34 cellular contexts compared by ENCODE assay signal in the genomic region with DNA sequence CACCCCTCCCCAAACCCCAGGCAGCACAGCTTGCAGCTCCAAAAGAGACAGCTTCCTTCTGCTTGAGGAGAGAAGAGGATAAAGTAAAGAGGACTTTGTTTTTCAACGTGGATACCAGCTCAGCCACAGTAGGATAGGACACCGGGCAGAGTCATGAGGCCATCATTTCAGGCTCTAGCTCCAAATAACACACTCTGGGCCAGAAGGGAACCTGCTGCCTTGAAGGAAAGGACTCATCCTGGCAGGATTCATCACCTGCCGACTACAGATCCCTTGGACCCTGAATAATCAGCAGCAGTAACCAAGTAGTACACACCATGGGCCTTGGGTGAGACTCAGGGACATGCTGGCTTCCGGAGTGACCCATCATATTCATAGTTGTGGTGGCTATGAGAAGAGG.
"Had no signal": no experiment of that assay in that cellular context is flagged by ENCODE, and none has a peak within 500 bp of the region (broad histone marks: within the 10 kb centered on the region; RNA-seq: fewer than 3 reads in every experiment).

No MANE protein-coding gene starts in this region.

- H3K4me1 ChIP-seq: adrenal gland, body of pancreas, breast epithelium had no signal

- H3K4me1 Mint-ChIP-seq: activated CD4-positive, alpha-beta T cell treated with anti-CD3 and anti-CD28 coated beads, Interleukin-2, amount 10 ng/mL, durations not matched to agents 24 days and 14 days; activated naive CD8-positive, alpha-beta T cell treated with anti-CD3 and anti-CD28 coated beads for 36 hours; activated T-helper 17 cell treated with anti-CD3 and anti-CD28 coated beads, Interleukin-2, amount 50 U/mL, for 72 hours had no signal

- H3K36me3 Mint-ChIP-seq: activated CD4-positive, alpha-beta memory T cell treated with anti-CD3 and anti-CD28 coated beads for 36 hours; activated naive CD4-positive, alpha-beta T cell treated with anti-CD3 and anti-CD28 coated beads, Interleukin-2, amount 50 U/mL, for 72 hours; activated naive CD8-positive, alpha-beta T cell treated with anti-CD3 and anti-CD28 coated beads for 36 hours had no signal

- H3K27me3 Mint-ChIP-seq: activated B cell treated with CpG ODN at 0.5 μM for 24 hours; activated CD4-positive, alpha-beta memory T cell treated with anti-CD3 and anti-CD28 coated beads for 36 hours; activated CD8-positive, alpha-beta T cell treated with anti-CD3 and anti-CD28 coated beads for 36 hours; activated naive CD8-positive, alpha-beta T cell treated with anti-CD3 and anti-CD28 coated beads for 36 hours; activated T-helper 17 cell treated with anti-CD3 and anti-CD28 coated beads, Interleukin-2, amount 50 U/mL, for 72 hours had no signal

- H3K9me3 ChIP-seq: adrenal gland, body of pancreas, breast epithelium had no signal

- H3K27ac ChIP-seq: adrenal gland, body of pancreas, brain microvascular endothelial cell, breast epithelium, VCaP had no signal

- H3K27ac Mint-ChIP-seq: activated B cell treated with CpG ODN at 0.5 μM for 24 hours; activated CD4-positive, alpha-beta memory T cell treated with anti-CD3 and anti-CD28 coated beads for 36 hours; activated CD4-positive, alpha-beta T cell treated with anti-CD3 and anti-CD28 coated beads, Interleukin-2, amount 10 ng/mL, durations not matched to agents 24 days and 14 days; activated CD8-positive, alpha-beta T cell treated with anti-CD3 and anti-CD28 coated beads for 36 hours; activated naive CD4-positive, alpha-beta T cell treated with anti-CD3 and anti-CD28 coated beads for 36 hours; activated naive CD4-positive, alpha-beta T cell treated with anti-CD3 and anti-CD28 coated beads, Interleukin-2, amount 50 U/mL, for 72 hours; activated naive CD8-positive, alpha-beta T cell treated with anti-CD3 and anti-CD28 coated beads for 36 hours; activated T-cell treated with anti-CD3 and anti-CD28 coated beads, Interleukin-2, amount 50 U/mL, for 72 hours; activated T-helper 1 cell treated with anti-CD3 and anti-CD28 coated beads, Interleukin-12 subunit alpha, Interleukin-12 subunit beta, Interleukin-2, Interleukin-4 antibody, amounts not matched to agents 30 ng/mL and 10 ng/mL and 1 ng/mL, durations not matched to agents 14 hours and 24 hours and 36 hours; activated T-helper 17 cell treated with anti-CD3 and anti-CD28 coated beads, Interleukin-2, amount 50 U/mL, for 72 hours; T-helper 1 cell treated with Interleukin-12 subunit alpha and Interleukin-12 subunit beta and Interleukin-4 antibody, amounts not matched to agents 30 μg/mL and 1 μg/mL, for 36 hours; T-helper 2 cell treated with Interferon-gamma antibody and Interleukin-4, amounts not matched to agents 5 μg/mL and 100 μg/mL, for 36 hours had no signal

- DNase-seq: activated B cell treated with CpG ODN at 0.5 μM for 24 hours; activated CD4-positive, alpha-beta memory T cell treated with anti-CD3 and anti-CD28 coated beads for 36 hours; activated CD4-positive, alpha-beta T cell treated with anti-CD3 and anti-CD28 coated beads for 4 hours; activated CD4-positive, alpha-beta T cell treated with anti-CD3 and anti-CD28 coated beads, Interleukin-2, amount 10 ng/mL, durations not matched to agents 24 days and 14 days; activated CD4-positive, alpha-beta T cell treated with anti-CD3 and anti-CD28 coated beads, Interleukin-2, amount 50 U/mL, for 1 hour; activated CD4-positive, alpha-beta T cell treated with anti-CD3 and anti-CD28 coated beads, Interleukin-2, amount 50 U/mL, for 4 hours; activated CD4-positive, CD25-positive, alpha-beta regulatory T cell treated with anti-CD3 and anti-CD28 coated beads, Interleukin-2, amount 50 U/mL, for 72 hours; activated CD8-positive, alpha-beta T cell treated with anti-CD3 and anti-CD28 coated beads for 36 hours; activated effector memory CD4-positive, alpha-beta T cell treated with anti-CD3 and anti-CD28 coated beads, Interleukin-2, amount 50 U/mL, for 16 hours; activated gamma-delta T cell treated with Interleukin-2 at 50 U/mL for 16 hours; activated naive CD4-positive, alpha-beta T cell; activated naive CD4-positive, alpha-beta T cell treated with anti-CD3 and anti-CD28 coated beads for 36 hours; activated naive CD4-positive, alpha-beta T cell treated with anti-CD3 and anti-CD28 coated beads, Interleukin-2, amount 50 U/mL, for 16 hours; activated naive CD8-positive, alpha-beta T cell treated with anti-CD3 and anti-CD28 coated beads for 36 hours; activated T-cell treated with anti-CD3 and anti-CD28 coated beads for 4 hours; activated T-cell treated with anti-CD3 and anti-CD28 coated beads, Interleukin-2, amount 50 U/mL, for 1 hour; activated T-cell treated with anti-CD3 and anti-CD28 coated beads, Interleukin-2, amount 50 U/mL, for 4 hours; activated T-cell treated with anti-CD3 and anti-CD28 coated beads, Interleukin-2, amount 50 U/mL, for 72 hours; adrenal gland; amniotic stem cell; aorta; body of pancreas; brain microvascular endothelial cell; central memory CD4-positive, alpha-beta T cell; T-helper 1 cell; T-helper 2 cell; T-helper 9 cell had no signal

- H3K27me3 ChIP-seq: adrenal gland, body of pancreas, brain microvascular endothelial cell, breast epithelium had no signal

- H3K36me3 ChIP-seq: adrenal gland, brain microvascular endothelial cell, breast epithelium had no signal

- ATAC-seq: activated CD8-positive, alpha-beta T cell treated with anti-CD3 and anti-CD28 coated beads for 36 hours; activated naive CD4-positive, alpha-beta T cell treated with anti-CD3 and anti-CD28 coated beads, Interleukin-2, amount 50 U/mL, for 72 hours; activated T-cell treated with anti-CD3 and anti-CD28 coated beads, Interleukin-2, amount 50 U/mL, for 4 hours; activated T-cell treated with anti-CD3 and anti-CD28 coated beads, Interleukin-2, amount 50 U/mL, for 72 hours; activated T-helper 17 cell treated with anti-CD3 and anti-CD28 coated beads, Interleukin-2, amount 50 U/mL, for 72 hours; body of pancreas had no signal

- H3K4me3 Mint-ChIP-seq: activated B cell treated with CpG ODN at 0.5 μM for 24 hours; activated CD4-positive, alpha-beta memory T cell treated with anti-CD3 and anti-CD28 coated beads for 36 hours; activated CD4-positive, alpha-beta T cell treated with anti-CD3 and anti-CD28 coated beads, Interleukin-2, amount 10 ng/mL, durations not matched to agents 24 days and 14 days; activated CD8-positive, alpha-beta T cell treated with anti-CD3 and anti-CD28 coated beads for 36 hours; activated naive CD4-positive, alpha-beta T cell treated with anti-CD3 and anti-CD28 coated beads for 36 hours; activated naive CD8-positive, alpha-beta T cell treated with anti-CD3 and anti-CD28 coated beads for 36 hours; activated T-cell treated with anti-CD3 and anti-CD28 coated beads, Interleukin-2, amount 50 U/mL, for 4 hours; activated T-cell treated with anti-CD3 and anti-CD28 coated beads, Interleukin-2, amount 50 U/mL, for 72 hours; activated T-helper 1 cell treated with anti-CD3 and anti-CD28 coated beads, Interleukin-12 subunit alpha, Interleukin-12 subunit beta, Interleukin-2, Interleukin-4 antibody, amounts not matched to agents 30 ng/mL and 10 ng/mL and 1 ng/mL, durations not matched to agents 14 hours and 24 hours and 36 hours; activated T-helper 17 cell treated with anti-CD3 and anti-CD28 coated beads, Interleukin-2, amount 50 U/mL, for 72 hours; T-helper 1 cell treated with Interleukin-12 subunit alpha and Interleukin-12 subunit beta and Interleukin-4 antibody, amounts not matched to agents 30 μg/mL and 1 μg/mL, for 36 hours; T-helper 2 cell treated with Interferon-gamma antibody and Interleukin-4, amounts not matched to agents 5 μg/mL and 100 μg/mL, for 36 hours had no signal

- H3K9me3 Mint-ChIP-seq: activated CD4-positive, alpha-beta memory T cell treated with anti-CD3 and anti-CD28 coated beads for 36 hours; activated CD4-positive, alpha-beta T cell treated with anti-CD3 and anti-CD28 coated beads, Interleukin-2, amount 10 ng/mL, durations not matched to agents 24 days and 14 days; activated CD8-positive, alpha-beta T cell treated with anti-CD3 and anti-CD28 coated beads for 36 hours; activated naive CD4-positive, alpha-beta T cell treated with anti-CD3 and anti-CD28 coated beads for 36 hours; activated naive CD4-positive, alpha-beta T cell treated with anti-CD3 and anti-CD28 coated beads, Interleukin-2, amount 50 U/mL, for 72 hours; activated naive CD8-positive, alpha-beta T cell treated with anti-CD3 and anti-CD28 coated beads for 36 hours; activated T-cell treated with anti-CD3 and anti-CD28 coated beads, Interleukin-2, amount 50 U/mL, for 4 hours; activated T-cell treated with anti-CD3 and anti-CD28 coated beads, Interleukin-2, amount 50 U/mL, for 72 hours; activated T-helper 1 cell treated with anti-CD3 and anti-CD28 coated beads, Interleukin-12 subunit alpha, Interleukin-12 subunit beta, Interleukin-2, Interleukin-4 antibody, amounts not matched to agents 30 ng/mL and 10 ng/mL and 1 ng/mL, durations not matched to agents 14 hours and 24 hours and 36 hours; activated T-helper 17 cell treated with anti-CD3 and anti-CD28 coated beads, Interleukin-2, amount 50 U/mL, for 72 hours; T-helper 1 cell treated with Interleukin-12 subunit alpha and Interleukin-12 subunit beta and Interleukin-4 antibody, amounts not matched to agents 30 μg/mL and 1 μg/mL, for 36 hours; T-helper 2 cell treated with Interferon-gamma antibody and Interleukin-4, amounts not matched to agents 5 μg/mL and 100 μg/mL, for 36 hours had no signal

- H3K4me3 ChIP-seq: adrenal gland, body of pancreas, breast epithelium had no signal
